ENCODE assay signal across 9 cellular contexts in genomic region chr1:155081472-155082300, GRCh38. TPM values are rescaled to one million over a fixed set of nuclear protein-coding genes. Genes with fewer than 3 reads are reported as not detected.
DNase-seq lines count a peak whose midpoint lies in the region; ATAC-seq and TF ChIP-seq lines count a peak whose summit lies in the region.
"Had no signal": no experiment of that assay in that cellular context is flagged by ENCODE, and none has a peak within 500 bp of the region (broad histone marks: within the 10 kb centered on the region; RNA-seq: fewer than 3 reads in every experiment).

No MANE protein-coding gene starts in this region.

- H2BK12ac ChIP-seq in trophoblast cell (ENCODE audit: low read length), result no peak overlapping the region

- no peak for TF ChIP-seq CTCF in brain microvascular endothelial cell (IDR thresholded peaks at IDR 0.05; ENCODE audit: low read depth, low read length, missing control alignments)

- peaks cover 7% of the 10 kb centered on the region for H3K36me3 Mint-ChIP-seq in dendritic cell treated with granulocyte-macrophage colony-stimulating factor and Interleukin-4, amounts not matched to agents 40 ng/mL and 50 ng/mL, for 4 days (ENCODE audit: low read depth)

- H3K27ac Mint-ChIP-seq in dendritic cell treated with granulocyte-macrophage colony-stimulating factor and Interleukin-4, amounts not matched to agents 40 ng/mL and 50 ng/mL, for 4 days, result peak overlapping the region; percentile 57

- no peak overlapping the region for H3K14ac ChIP-seq in trophoblast cell (ENCODE audit: low read length)

- no peak overlapping the region for H3K4me3 ChIP-seq in trophoblast cell (ENCODE audit: low read depth, low read length)
- H3K4me3 ChIP-seq in brain microvascular endothelial cell (ENCODE audit: low read depth, low read length), result no peak overlapping the region

- no peaks in the 10 kb centered on the region for H3K79me2 ChIP-seq in trophoblast cell (ENCODE audit: control insufficient read depth, insufficient read depth, low read length, poor library complexity)

- H3K9me3 Mint-ChIP-seq in dendritic cell treated with granulocyte-macrophage colony-stimulating factor and Interleukin-4, amounts not matched to agents 40 ng/mL and 50 ng/mL, for 4 days, result no peaks in the 10 kb centered on the region

- peaks cover 5% of the 10 kb centered on the region for H3K79me1 ChIP-seq in trophoblast cell (ENCODE audit: low read length)

- peak; percentile 53 for DNase-seq in ELF-1 (ENCODE audit: low read depth, low spot score)
- peak; percentile 79 for DNase-seq in NCI-H526 treated with DMSO at 0.1 percent for 48 hours (lab: John Stamatoyannopoulos, UW)
- DNase-seq in trophoblast cell, result no peak
- DNase-seq in brain microvascular endothelial cell, result no peak
- no peak for DNase-seq in NCI-H1048 (lab: John Stamatoyannopoulos, UW)
- DNase-seq in DMS114 treated with DMSO at 0.1 percent for 48 hours (lab: John Stamatoyannopoulos, UW; ENCODE audit: unreplicated experiment), result no peak

- in situ Hi-C loops in brain microvascular endothelial cell (cut with HindIII; ENCODE audit: low pct_ligation_motif_present, low sequenced_read_pairs), result no loop called here

- H4K8ac ChIP-seq in trophoblast cell (ENCODE audit: low read depth, low read length), result no peak overlapping the region

- H4K91ac ChIP-seq in trophoblast cell (ENCODE audit: low read depth, low read length), result no peak overlapping the region

- no peak overlapping the region for H2BK5ac ChIP-seq in trophoblast cell (ENCODE audit: low read depth, low read length, poor library complexity)

- no peaks in the 10 kb centered on the region for H3K36me3 ChIP-seq in trophoblast cell (ENCODE audit: control insufficient read depth in 1 of 2, insufficient read depth in 2 of 2, low read length in 2 of 2)
- H3K36me3 ChIP-seq in brain microvascular endothelial cell (replicated peaks), result no peaks in the 10 kb centered on the region
- H3K36me3 ChIP-seq: neutrophil had no signal

- H3K27me3 ChIP-seq in trophoblast cell (ENCODE audit: insufficient read depth, low read length) (peaks cover 51% of the 10 kb centered on the region), brain microvascular endothelial cell (replicated peaks) (peaks cover 44% of the 10 kb centered on the region)

- no peak overlapping the region for H3K9ac ChIP-seq in trophoblast cell (ENCODE audit: low read length)

- no peak overlapping the region for H4K12ac ChIP-seq in trophoblast cell (ENCODE audit: low read depth, low read length)

- peak overlapping the region; percentile 79 for H3K4me2 ChIP-seq in trophoblast cell (ENCODE audit: low read length)

- ATAC-seq in HG03025 (IDR thresholded peaks at IDR 0.05; ENCODE audit: low FRiP score, unreplicated experiment), result no peak

- no peak overlapping the region for H3K18ac ChIP-seq in trophoblast cell (ENCODE audit: low read length)

- peak overlapping the region; percentile 67 for H3K4me3 Mint-ChIP-seq in dendritic cell treated with granulocyte-macrophage colony-stimulating factor and Interleukin-4, amounts not matched to agents 40 ng/mL and 50 ng/mL, for 4 days

- no peak overlapping the region for H2AK5ac ChIP-seq in trophoblast cell (ENCODE audit: low read length)

- H2AFZ ChIP-seq in trophoblast cell (ENCODE audit: insufficient read depth, low read length, poor library complexity), result no peak overlapping the region

- peaks cover 70% of the 10 kb centered on the region for H3K4me1 Mint-ChIP-seq in dendritic cell treated with granulocyte-macrophage colony-stimulating factor and Interleukin-4, amounts not matched to agents 40 ng/mL and 50 ng/mL, for 4 days (ENCODE audit: low read depth)

- no peak overlapping the region for H3K23ac ChIP-seq in trophoblast cell (ENCODE audit: low read length)

- no peak overlapping the region for H3K27ac ChIP-seq in trophoblast cell (ENCODE audit: low read depth, low read length)
- no peak overlapping the region for H3K27ac ChIP-seq in brain microvascular endothelial cell
- H3K27ac ChIP-seq: neutrophil had no signal

- peaks cover 8% of the 10 kb centered on the region for H3K9me3 ChIP-seq in trophoblast cell (ENCODE audit: insufficient read depth, low read depth, low read length)
- H3K9me3 ChIP-seq: neutrophil had no signal

- H3K27me3 Mint-ChIP-seq in dendritic cell treated with granulocyte-macrophage colony-stimulating factor and Interleukin-4, amounts not matched to agents 40 ng/mL and 50 ng/mL, for 4 days, result peaks cover 73% of the 10 kb centered on the region

- no CpG with 5 or more reads among the region's 68 CpGs for WGBS in trophoblast cell (ENCODE audit: extremely low coverage, insufficient coverage, insufficient read length)

- intact Hi-C loops in dendritic cell treated with granulocyte-macrophage colony-stimulating factor and Interleukin-4, amounts not matched to agents 40 ng/mL and 50 ng/mL, for 4 days (cut with micrococcal nuclease), result loop anchor here (10.0 kb wide), 1 partner anchor 117 kb away; the partner anchor contains the start of gene PYGO2

- peaks cover 29 to 41% of the 10 kb centered on the region in 2 experiments for H3K4me1 ChIP-seq in trophoblast cell (ENCODE audit: control insufficient read depth in 1 of 2, insufficient read depth in 2 of 2, low read length in 2 of 2)

- H3K4ac ChIP-seq in trophoblast cell (ENCODE audit: low read depth, low read length), result no peak overlapping the region

- no peak overlapping the region for H2BK120ac ChIP-seq in trophoblast cell (ENCODE audit: insufficient read depth, low read length, poor library complexity)

RNA-seq across cellular contexts. Expression of gene EFNA3, which starts 3.0 kb away (rescaled TPM):
- polyA plus RNA-seq in trophoblast cell (2013), result 2.5 and 2.7 TPM in 2 replicates

RNA-seq across cellular contexts. Expression of gene EFNA4, which starts 18.1 kb away (rescaled TPM):
- 16.4 and 16.6 TPM in 2 replicates for polyA plus RNA-seq in trophoblast cell (2013)

RNA-seq across cellular contexts. Expression of gene ADAM15, which starts 30.6 kb away (rescaled TPM):
- 16.6 and 17.0 TPM in 2 replicates for polyA plus RNA-seq in trophoblast cell (2013)

RNA-seq across cellular contexts. Expression of gene EFNA1, which starts 46.0 kb away (rescaled TPM):
- 81.6 and 84.2 TPM in 2 replicates for polyA plus RNA-seq in trophoblast cell (2013)

RNA-seq across cellular contexts. Expression of gene DCST1, which starts 48.1 kb away (rescaled TPM):
- polyA plus RNA-seq in trophoblast cell (2013), result 0.22 and 0.26 TPM in 2 replicates

Comparison
In these comparisons a context has a peak if more than half of its experiments do, and no peak if none do; other contexts are left out.
1. DNase-seq: peak in ELF-1 (single experiment) and NCI-H526 treated with DMSO at 0.1 percent for 48 hours (single experiment); none in trophoblast cell (0 of 2), brain microvascular endothelial cell (single experiment), NCI-H1048 (single experiment) and DMS114 treated with DMSO at 0.1 percent for 48 hours (single experiment).